ENCODE assay signal across 1 cellular context in genomic region chr2:191296083-191297006, GRCh38.
TF ChIP-seq lines count a peak whose summit lies in the region.

No MANE protein-coding gene starts in this region.

TF ChIP-seq in IMR-90, 13 proteins besides CTCF, POLR2A, EP300 and RAD21:
- TF ChIP-seq, protein P1, sequence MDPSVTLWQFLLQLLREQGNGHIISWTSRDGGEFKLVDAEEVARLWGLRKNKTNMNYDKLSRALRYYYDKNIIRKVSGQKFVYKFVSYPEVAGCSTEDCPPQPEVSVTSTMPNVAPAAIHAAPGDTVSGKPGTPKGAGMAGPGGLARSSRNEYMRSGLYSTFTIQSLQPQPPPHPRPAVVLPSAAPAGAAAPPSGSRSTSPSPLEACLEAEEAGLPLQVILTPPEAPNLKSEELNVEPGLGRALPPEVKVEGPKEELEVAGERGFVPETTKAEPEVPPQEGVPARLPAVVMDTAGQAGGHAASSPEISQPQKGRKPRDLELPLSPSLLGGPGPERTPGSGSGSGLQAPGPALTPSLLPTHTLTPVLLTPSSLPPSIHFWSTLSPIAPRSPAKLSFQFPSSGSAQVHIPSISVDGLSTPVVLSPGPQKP (IDR thresholded peaks at IDR 0.05; ENCODE audit: borderline replicate concordance, low read depth, low read length): no peak
- TF ChIP-seq USF2 (IDR thresholded peaks at IDR 0.05; ENCODE audit: low read depth, low read length): no peak
- TF ChIP-seq RCOR1 (IDR thresholded peaks at IDR 0.05; ENCODE audit: insufficient replicate concordance, low read length): no peak
- no peak for TF ChIP-seq MAZ (IDR thresholded peaks at IDR 0.05; ENCODE audit: borderline replicate concordance, low read depth, low read length)
